In genomic region chr15:33066584-33066983, GRCh38 we compare ENCODE assay signal across 27 cellular contexts.
A peak's percentile ranks its signal among the peaks of the same experiment; 100 is the strongest.
DNase-seq lines count a peak whose midpoint lies in the region; ATAC-seq and TF ChIP-seq lines count a peak whose summit lies in the region.
"Had no signal": no experiment of that assay in that cellular context is flagged by ENCODE, and none has a peak within 500 bp of the region (broad histone marks: within the 10 kb centered on the region; RNA-seq: fewer than 3 reads in every experiment).

No MANE protein-coding gene starts in this region.

- DNase-seq in AG10803 (ENCODE audit: low read depth) (no peak), M059J (ENCODE audit: low read depth) (peak; percentile 65), left colon (peak; percentile 30 to 51), G401 (ENCODE audit: low spot score) (no peak), head of caudate nucleus (no peak)
- no peak for DNase-seq in naive thymus-derived CD8-positive, alpha-beta T cell
- DNase-seq: ACHN; activated CD8-positive, alpha-beta T cell treated with anti-CD3 and anti-CD28 coated beads, Interleukin-2, amount 10 ng/mL, durations not matched to agents 7 days and 5 days; body of pancreas; CD4-positive, alpha-beta T cell; cortex of kidney; H7; KBM-7; naive B cell; NCI-H1105; NCI-H524; SIG-M5; spleen; T-helper 17 cell; testis; WERI-Rb-1 had no signal

- H3K4me3 ChIP-seq in AG10803 (ENCODE audit: low read length) (peak overlapping the region; percentile 22), parathyroid adenoma (ENCODE audit: low read depth, low read length) (peak overlapping the region; percentile 28)
- H3K4me3 ChIP-seq: body of pancreas, prostate gland, spleen, testis had no signal

- peaks cover 0 to 24% (median 6%) of the 10 kb centered on the region in 3 donors for H3K36me3 Mint-ChIP-seq in naive thymus-derived CD8-positive, alpha-beta T cell
- H3K36me3 Mint-ChIP-seq: activated naive CD8-positive, alpha-beta T cell; naive B cell had no signal

- H3K4me2 ChIP-seq in parathyroid adenoma (ENCODE audit: low read length): peak overlapping the region; percentile 81

- H3K27me3 ChIP-seq in parathyroid adenoma (ENCODE audit: control insufficient read depth, insufficient read depth, low read length): no peaks in the 10 kb centered on the region
- H3K27me3 ChIP-seq: body of pancreas, testis had no signal

- H3K4me1 ChIP-seq in parathyroid adenoma: peaks cover 9% of the 10 kb centered on the region
- H3K4me1 ChIP-seq: testis had no signal

- TF ChIP-seq CTCF in AG10803 (conservative IDR thresholded peaks at IDR 0.05; ENCODE audit: low read length): no peak
- no peak for TF ChIP-seq CTCF in parathyroid adenoma (IDR thresholded peaks at IDR 0.05)

- no peaks in the 10 kb centered on the region for H3K79me2 ChIP-seq in parathyroid adenoma

- no peak overlapping the region for H3K4me3 Mint-ChIP-seq in naive thymus-derived CD8-positive, alpha-beta T cell
- H3K4me3 Mint-ChIP-seq: activated CD8-positive, alpha-beta T cell treated with anti-CD3 and anti-CD28 coated beads, Interleukin-2, amount 10 ng/mL, durations not matched to agents 7 days and 5 days; activated naive CD8-positive, alpha-beta T cell; CD4-positive, alpha-beta T cell; T-helper 17 cell had no signal

- no peaks in the 10 kb centered on the region for H3K9me3 ChIP-seq in parathyroid adenoma (ENCODE audit: control insufficient read depth, low read length)
- H3K9me3 ChIP-seq: body of pancreas, prostate gland, spleen, testis had no signal

- in situ Hi-C loops in G401 (cut with HindIII; ENCODE audit: low sequenced_read_pairs): no loop called here

- H3K36me3 ChIP-seq in parathyroid adenoma (ENCODE audit: control insufficient read depth, insufficient read depth, low read length): no peaks in the 10 kb centered on the region
- H3K36me3 ChIP-seq: prostate gland, spleen, WERI-Rb-1 had no signal

- POLR2A ChIA-PET in naive thymus-derived CD8-positive, alpha-beta T cell (lab: Charles Lee): no interaction called here

- H3K9me3 Mint-ChIP-seq in naive thymus-derived CD8-positive, alpha-beta T cell: no peaks in the 10 kb centered on the region
- H3K9me3 Mint-ChIP-seq: CD4-positive, alpha-beta T cell; naive B cell had no signal

- H3K9ac ChIP-seq in parathyroid adenoma: no peak overlapping the region

- H3K4me1 Mint-ChIP-seq in naive thymus-derived CD8-positive, alpha-beta T cell: peaks cover 13 to 22% (median 18%) of the 10 kb centered on the region in 4 donors

- intact Hi-C loops in left colon (cut with DNase I, micrococcal nuclease) (loop anchor here in 1 of 2 donors (10.0 kb wide), 1 partner anchor 168 kb away; no protein-coding TSS in a partner anchor), head of caudate nucleus (cut with DNase I) (no loop called here)

- peaks cover 8 to 42% (median 13%) of the 10 kb centered on the region in 5 donors for H3K27me3 Mint-ChIP-seq in naive thymus-derived CD8-positive, alpha-beta T cell

- no peak overlapping the region for H3K27ac Mint-ChIP-seq in naive thymus-derived CD8-positive, alpha-beta T cell
- H3K27ac Mint-ChIP-seq: activated CD8-positive, alpha-beta T cell treated with anti-CD3 and anti-CD28 coated beads, Interleukin-2, amount 10 ng/mL, durations not matched to agents 7 days and 5 days; activated naive CD8-positive, alpha-beta T cell; CD4-positive, alpha-beta T cell had no signal

- no peak overlapping the region for H2AFZ ChIP-seq in parathyroid adenoma

- ATAC-seq in left colon: peak; percentile 29
- no peak for ATAC-seq in naive thymus-derived CD8-positive, alpha-beta T cell
- no peak for ATAC-seq in GM18502 (IDR thresholded peaks at IDR 0.05; ENCODE audit: poor library complexity, unreplicated experiment)
- ATAC-seq: activated CD8-positive, alpha-beta T cell treated with anti-CD3 and anti-CD28 coated beads, Interleukin-2, amount 10 ng/mL, durations not matched to agents 7 days and 5 days; body of pancreas; left lobe of liver; T-helper 17 cell had no signal

- H3K27ac ChIP-seq in parathyroid adenoma: no peak overlapping the region
- H3K27ac ChIP-seq: HL-60, spleen, testis, WERI-Rb-1 had no signal

Comparison
In these comparisons a context has a peak if more than half of its experiments do, and no peak if none do; other contexts are left out.
1. DNase-seq: peak in M059J (single experiment) and left colon (2 of 2); none in AG10803 (single experiment), G401 (single experiment), head of caudate nucleus (0 of 42) and naive thymus-derived CD8-positive, alpha-beta T cell (0 of 10).